ENCODE assay signal across 8 cellular contexts in the genomic region with DNA sequence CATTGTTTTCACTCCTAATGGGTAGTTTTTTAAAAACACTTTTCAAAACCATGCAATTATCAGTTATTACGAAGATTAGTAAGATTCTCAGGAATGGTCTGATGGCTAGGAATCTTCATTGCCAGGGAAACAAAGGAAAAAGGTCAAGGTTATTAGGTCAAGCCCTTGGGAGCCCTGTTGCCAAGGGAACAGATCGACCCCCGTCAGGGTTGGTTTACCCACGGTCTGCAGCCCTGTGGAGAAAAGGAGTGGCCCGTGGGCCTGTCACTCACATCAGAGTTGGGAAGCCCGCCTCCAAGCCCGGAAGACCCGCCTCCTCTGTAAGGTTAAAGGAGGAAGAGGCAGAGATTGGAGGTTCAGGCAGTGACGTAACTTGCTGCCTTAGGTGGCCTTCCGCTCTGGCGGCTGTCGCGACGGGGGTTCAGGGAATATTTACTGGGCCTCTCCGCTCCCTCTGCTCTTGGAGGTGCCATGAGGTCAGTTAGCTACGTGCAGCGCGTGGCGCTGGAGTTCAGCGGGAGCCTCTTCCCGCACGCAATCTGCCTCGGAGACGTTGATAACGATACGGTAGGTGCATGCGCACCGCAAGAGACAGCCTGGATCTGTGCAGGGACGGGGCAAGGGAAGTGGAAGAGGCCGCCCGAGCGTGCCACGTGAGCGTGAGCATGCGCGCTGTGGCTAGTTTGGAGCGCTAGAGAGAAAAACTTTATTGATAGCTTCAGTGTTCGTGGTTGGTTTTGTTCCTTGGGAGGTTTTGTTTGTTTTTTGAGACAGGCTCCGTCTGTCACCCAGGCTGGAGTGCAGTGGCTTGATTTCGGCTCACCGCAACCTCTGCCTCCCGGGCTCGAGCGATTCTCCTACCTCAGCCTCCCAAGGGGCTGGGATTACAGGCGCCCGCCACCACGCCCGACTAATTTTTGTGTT. TPM values are rescaled to one million over a fixed set of nuclear protein-coding genes. Genes with fewer than 3 reads are reported as not detected.
A peak's percentile ranks its signal among the peaks of the same experiment; 100 is the strongest.
DNase-seq lines count a peak whose midpoint lies in the region; ATAC-seq and TF ChIP-seq lines count a peak whose summit lies in the region.

A gene (plus strand): TSS at position 379 of the 924 bp plus-strand sequence. CDS start 93 bp downstream, at position 472.

- H3K4me3 Mint-ChIP-seq in type B pancreatic cell: peak within 1 kb of the TSS; percentile 100

- peaks cover 3% of the 10 kb centered on the region for H3K27me3 Mint-ChIP-seq in type B pancreatic cell

- peaks cover 4% of the 10 kb centered on the region for H3K4me1 Mint-ChIP-seq in type B pancreatic cell (ENCODE audit: unreplicated experiment)

- peaks cover 0 to 23% (median 9%) of the 10 kb centered on the region in 9 donors for H3K36me3 ChIP-seq in heart left ventricle

- TF ChIP-seq CTCF in GM13976 (IDR thresholded peaks at IDR 0.05; ENCODE audit: borderline replicate concordance, control extremely low read depth, extremely low read depth, insufficient read depth, missing control alignments) (no peak), heart left ventricle (IDR thresholded peaks at IDR 0.05) (no peak), type B pancreatic cell (conservative IDR thresholded peaks at IDR 0.05) (no peak)

- H3K27ac ChIP-seq in heart left ventricle: peak within 1 kb of the TSS; percentile 77 to 98 (median 95)

- peak within 1 kb of the TSS; percentile 100 for H3K27ac Mint-ChIP-seq in type B pancreatic cell

- intact Hi-C loops in T-helper 1 cell treated with Interleukin-12 subunit alpha and Interleukin-12 subunit beta and Interleukin-4 antibody, amounts not matched to agents 30 ng/mL and 1 ng/mL, for 36 hours (cut with micrococcal nuclease): loop anchor here (1.0 to 5.0 kb wide), 15 partner anchors 18 to 1726 kb away; a partner anchor contains a TSS
- intact Hi-C loops in heart left ventricle (cut with DNase I): loop anchor here in 3 of 10 donors (2.0 kb wide), 2 partner anchors 16 to 18 kb away; a partner anchor contains a TSS

- DNase-seq in GM13976 (ENCODE audit: low spot score) (peak; percentile 95), NCI-H146 treated with DMSO at 0.1 percent for 48 hours (lab: John Stamatoyannopoulos, UW; ENCODE audit: unreplicated experiment) (peak; percentile 99), amniotic epithelial cell (ENCODE audit: low read depth) (peak; percentile 98), heart left ventricle (peak; percentile 98 to 100 (median 99)), pons (ENCODE audit: low spot score) (peak; percentile 100), type B pancreatic cell (ENCODE audit: extremely low spot score, unreplicated experiment) (peak; percentile 93)

- peaks cover 0 to 23% (median 17%) of the 10 kb centered on the region in 12 donors for H3K4me1 ChIP-seq in heart left ventricle

- peaks cover 1% of the 10 kb centered on the region for H3K9me3 Mint-ChIP-seq in type B pancreatic cell

- no peaks in the 10 kb centered on the region for H3K9me3 ChIP-seq in heart left ventricle

- peak in 1 of 2 donors; percentile 89 for TF ChIP-seq POLR2A in heart left ventricle (IDR thresholded peaks at IDR 0.05)

- H3K27me3 ChIP-seq in heart left ventricle: no peaks in the 10 kb centered on the region

- in situ Hi-C loops in GM13976 (cut with MboI; ENCODE audit: low sequenced_read_pairs, unreplicated experiment): no loop called here

- ATAC-seq in HG02870 (IDR thresholded peaks at IDR 0.05; ENCODE audit: unreplicated experiment): peak; percentile 94
- ATAC-seq in heart left ventricle: peak; percentile 98 to 99 (median 99)

- peak within 1 kb of the TSS; percentile 53 to 90 (median 72) for H3K4me3 ChIP-seq in heart left ventricle

- 0 to 1% (median 0%) methylated on average over 48 of the region's 48 CpGs for WGBS in heart left ventricle, 4 donors

- peaks cover 12% of the 10 kb centered on the region for H3K36me3 Mint-ChIP-seq in type B pancreatic cell

RNA-seq across cellular contexts. Expression of the gene that starts here (rescaled TPM):
- total RNA-seq in T-helper 1 cell treated with Interleukin-12 subunit alpha and Interleukin-12 subunit beta and Interleukin-4 antibody, amounts not matched to agents 30 ng/mL and 1 ng/mL, for 36 hours: 48.0 and 59.5 TPM in 2 replicates
- 10 to 100 TPM in 6 of 9 donors, 1 to 10 TPM in 3; 7.6 to 21.7 (median 12.1) TPM for total RNA-seq in heart left ventricle
- polyA plus RNA-seq in heart left ventricle: 10 to 100 TPM; 10.2 to 15.6 TPM
- 41.8 and 85.8 TPM in 2 replicates for total RNA-seq in type B pancreatic cell (ENCODE audit: low replicate concordance)

Comparison
In these comparisons a context has a peak if more than half of its experiments do, and no peak if none do; other contexts are left out.
1. Peak in every context shown above with its lines: DNase-seq, ATAC-seq, H3K4me3 ChIP-seq and H3K27ac ChIP-seq.